In the genomic region with DNA sequence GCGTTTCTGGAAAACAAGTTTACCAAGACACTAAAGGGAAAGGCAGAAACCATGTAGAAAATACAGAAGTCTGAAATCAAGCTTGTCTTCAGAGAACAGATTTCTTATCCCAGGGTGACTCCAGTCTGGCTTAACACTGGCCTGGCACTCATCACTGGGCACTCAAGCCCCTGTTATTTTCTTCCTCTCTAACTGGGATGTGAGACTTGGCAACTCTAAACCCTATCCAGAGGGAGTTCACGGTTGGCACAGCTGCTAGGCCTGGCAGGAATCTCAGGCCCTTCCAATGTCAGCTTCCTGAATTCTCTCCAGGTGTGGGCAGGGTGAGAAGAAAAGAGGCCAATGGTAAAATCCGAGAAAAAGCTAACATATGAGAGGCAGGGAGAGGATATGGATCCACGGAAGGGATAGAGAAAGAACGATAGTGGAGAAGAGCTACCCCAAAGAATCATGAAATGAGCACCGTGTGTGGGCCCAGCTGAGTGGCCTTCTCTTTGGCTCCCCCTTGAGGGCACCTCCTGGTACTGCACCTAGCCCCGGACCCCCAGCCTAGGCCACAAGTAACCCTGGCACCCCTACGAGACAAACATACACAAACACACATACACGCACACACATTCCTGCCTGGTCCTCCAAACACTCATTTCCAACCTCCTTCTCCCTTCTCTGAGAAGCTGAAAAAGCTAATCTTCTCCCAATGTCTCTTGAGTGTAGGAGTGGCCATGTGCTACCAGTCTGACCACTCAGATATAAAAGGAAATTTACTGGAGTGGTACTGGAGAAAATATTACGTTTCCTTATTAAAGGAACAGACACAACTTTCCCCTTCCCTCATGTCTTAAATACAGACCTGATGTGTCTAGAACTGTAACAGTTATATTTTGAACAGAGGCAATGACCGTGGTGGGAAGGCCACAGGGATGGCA, we compare ENCODE assay signal across 8 cellular contexts. TPM values are rescaled to one million over a fixed set of nuclear protein-coding genes. Genes with fewer than 3 reads are reported as not detected.
DNase-seq lines count a peak whose midpoint lies in the region; ATAC-seq and TF ChIP-seq lines count a peak whose summit lies in the region.

No MANE protein-coding gene starts in this region.

- CTCF ChIA-PET in HCT116 (lab: Charles Lee), result interaction anchor here (0.6 to 1.4 kb wide), 7 partner anchors 13 to 1182 kb away, joined by 3 to 7 read pairs (median 4); no protein-coding TSS in a partner anchor

- BruUV-seq in HCT116 (replicated peaks; lab: Mats Ljungman, UMichigan), result no TSS peak

- peak; percentile 59 for TF ChIP-seq RAD21 in HCT116 (IDR thresholded peaks at IDR 0.05; ENCODE audit: low read depth)

- intact Hi-C loops in HCT116 (cut with micrococcal nuclease) (loop anchor here (1.0 to 5.0 kb wide), 2 partner anchors 310 to 1331 kb away; no protein-coding TSS in a partner anchor), left colon (cut with DNase I, micrococcal nuclease) (no loop called here)

- H3K4me2 ChIP-seq in HCT116 (ENCODE audit: low read length), result no peak overlapping the region

- peak; percentile 4 for DNase-seq in activated naive CD4-positive, alpha-beta T cell treated with Interleukin-2 at 50 U/mL for 16 hours
- DNase-seq in activated naive CD4-positive, alpha-beta T cell treated with anti-CD3 and anti-CD28 coated beads, Interleukin-2, amount 50 U/mL, for 16 hours, result no peak
- no peak for DNase-seq in HCT116 (ENCODE audit: low read depth, low spot score)
- DNase-seq in NCI-H1092 (lab: John Stamatoyannopoulos, UW), result peak; percentile 10
- peak; percentile 20 for DNase-seq in adipocyte (ENCODE audit: low read depth)
- no peak for DNase-seq in left colon
- no peak for DNase-seq in NCI-H1930 (lab: John Stamatoyannopoulos, UW)
- no peak for DNase-seq in NCI-H187 treated with DMSO at 0.1 percent for 48 hours (lab: John Stamatoyannopoulos, UW)

- H3K4me3 ChIP-seq in HCT116 (replicated peaks in 1 of 2; ENCODE audit: low read depth in 1 of 2, low read length in 2 of 2) (no peak overlapping the region), adipocyte (ENCODE audit: low read length) (no peak overlapping the region)

- POLR2A ChIA-PET in HCT116 (lab: Charles Lee), result no interaction called here

- peak; percentile 39 to 84 (median 73); a peak in 5 of 6 replicates for TF ChIP-seq CTCF in HCT116 (IDR thresholded peaks at IDR 0.05 in 2 of 3, conservative IDR thresholded peaks at IDR 0.05 in 1 of 3; ENCODE audit: borderline replicate concordance in 1 of 3, insufficient read depth in 1 of 3, low read depth in 2 of 3, low read length in 2 of 3)

- H3K36me3 ChIP-seq in HCT116 (ENCODE audit: control insufficient read depth in 1 of 2, insufficient read depth in 2 of 2, low read length in 2 of 2), result no peaks in the 10 kb centered on the region
- no peaks in the 10 kb centered on the region for H3K36me3 ChIP-seq in adipocyte (ENCODE audit: control insufficient read depth, insufficient read depth, low read length, severe bottlenecking)

- H3K4me1 ChIP-seq in HCT116 (ENCODE audit: control insufficient read depth in 1 of 2, insufficient read depth in 2 of 2, low read length in 2 of 2) (no peaks in the 10 kb centered on the region), adipocyte (ENCODE audit: control insufficient read depth, insufficient read depth, low read length) (no peaks in the 10 kb centered on the region)

- H3K9me3 ChIP-seq in HCT116 (ENCODE audit: control insufficient read depth in 1 of 2, insufficient read depth in 1 of 2, low read depth in 1 of 2, low read length in 2 of 2), result no peaks in the 10 kb centered on the region
- no peaks in the 10 kb centered on the region for H3K9me3 ChIP-seq in adipocyte (ENCODE audit: control insufficient read depth, low read length)

- H3K9me2 ChIP-seq in HCT116 (ENCODE audit: insufficient read depth), result no peaks in the 10 kb centered on the region

- peak overlapping the region; percentile 92 for H2AFZ ChIP-seq in HCT116 (ENCODE audit: low read depth, low read length, poor library complexity, severe bottlenecking)

- no peaks in the 10 kb centered on the region for H3K79me2 ChIP-seq in HCT116 (ENCODE audit: insufficient read depth, low read length)

- no peaks in the 10 kb centered on the region for H4K20me1 ChIP-seq in HCT116 (ENCODE audit: insufficient read depth)

- H3K27me3 ChIP-seq in HCT116 (ENCODE audit: insufficient read depth, low read length) (no peaks in the 10 kb centered on the region), adipocyte (replicated peaks; ENCODE audit: control insufficient read depth, insufficient read depth, low read length) (peaks cover 11% of the 10 kb centered on the region)

- H3K9ac ChIP-seq in HCT116 (ENCODE audit: low read length) (no peak overlapping the region), adipocyte (ENCODE audit: low read length) (no peak overlapping the region)

- no peak for TF ChIP-seq POLR2A in HCT116 (IDR thresholded peaks at IDR 0.05; ENCODE audit: borderline replicate concordance, extremely low read depth, insufficient read depth, insufficient read length)

- H3K27ac ChIP-seq in HCT116 (ENCODE audit: low read depth, low read length), result no peak overlapping the region

- RAD21 ChIA-PET in HCT116 (lab: Charles Lee; ENCODE audit: low non-redundant PET in 1 of 2, low total read pairs in 2 of 2, uncharacterized antibody in 2 of 2, unreplicated experiment in 2 of 2), result interaction anchor here in 1 of 2 experiments (0.8 kb wide), 1 partner anchor 1182 kb away, joined by 4 read pairs; no protein-coding TSS in a partner anchor

- ATAC-seq in HCT116, result peak; percentile 86
- peak; percentile 34 for ATAC-seq in left colon

TF ChIP-seq in HCT116, 20 proteins besides CTCF, POLR2A, EP300 and RAD21:
- no peak for TF ChIP-seq ZNF274 (IDR thresholded peaks at IDR 0.05; ENCODE audit: low read depth, low read length)
- TF ChIP-seq EZH2 (IDR thresholded peaks at IDR 0.05), result no peak
- no peak for TF ChIP-seq EZH2phosphoT487 (IDR thresholded peaks at IDR 0.05; ENCODE audit: borderline replicate concordance)
- TF ChIP-seq, protein P1, sequence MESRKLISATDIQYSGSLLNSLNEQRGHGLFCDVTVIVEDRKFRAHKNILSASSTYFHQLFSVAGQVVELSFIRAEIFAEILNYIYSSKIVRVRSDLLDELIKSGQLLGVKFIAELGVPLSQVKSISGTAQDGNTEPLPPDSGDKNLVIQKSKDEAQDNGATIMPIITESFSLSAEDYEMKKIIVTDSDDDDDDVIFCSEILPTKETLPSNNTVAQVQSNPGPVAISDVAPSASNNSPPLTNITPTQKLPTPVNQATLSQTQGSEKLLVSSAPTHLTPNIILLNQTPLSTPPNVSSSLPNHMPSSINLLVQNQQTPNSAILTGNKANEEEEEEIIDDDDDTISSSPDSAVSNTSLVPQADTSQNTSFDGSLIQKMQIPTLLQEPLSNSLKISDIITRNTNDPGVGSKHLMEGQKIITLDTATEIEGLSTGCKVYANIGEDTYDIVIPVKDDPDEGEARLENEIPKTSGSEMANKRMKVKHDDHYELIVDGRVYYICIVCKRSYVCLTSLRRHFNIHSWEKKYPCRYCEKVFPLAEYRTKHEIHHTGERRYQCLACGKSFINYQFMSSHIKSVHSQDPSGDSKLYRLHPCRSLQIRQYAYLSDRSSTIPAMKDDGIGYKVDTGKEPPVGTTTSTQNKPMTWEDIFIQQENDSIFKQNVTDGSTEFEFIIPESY (IDR thresholded peaks at IDR 0.05; ENCODE audit: extremely low read depth, insufficient replicate concordance, low read length), result no peak
- TF ChIP-seq TCF7L2 (IDR thresholded peaks at IDR 0.05; ENCODE audit: borderline replicate concordance, extremely low read depth, insufficient read depth, insufficient read length), result no peak
- TF ChIP-seq SP1 (IDR thresholded peaks at IDR 0.05; ENCODE audit: low read depth), result no peak
- TF ChIP-seq EGR1 (IDR thresholded peaks at IDR 0.05; ENCODE audit: low read depth), result no peak
- no peak for TF ChIP-seq POLR2AphosphoS5 (IDR thresholded peaks at IDR 0.05; ENCODE audit: low read depth, low read length)

RNA-seq across cellular contexts. Expression of a gene that starts 16.6 kb away (rescaled TPM):
- total RNA-seq in HCT116 (2021; ENCODE audit: unreplicated experiment), result not detected
- polyA plus RNA-seq in HCT116 (2012), result not detected in 2 replicates
- 1 to 10 TPM in 1 of 2 donors, under 1 TPM in 1; 0.12 to 1.9 TPM for total RNA-seq in left colon

Comparison
In these comparisons a context has a peak if more than half of its experiments do, and no peak if none do; other contexts are left out.
1. DNase-seq: peak in activated naive CD4-positive, alpha-beta T cell treated with Interleukin-2 at 50 U/mL for 16 hours (single experiment), NCI-H1092 (single experiment) and adipocyte (single experiment); none in activated naive CD4-positive, alpha-beta T cell treated with anti-CD3 and anti-CD28 coated beads, Interleukin-2, amount 50 U/mL, for 16 hours (single experiment), HCT116 (single experiment), left colon (0 of 2), NCI-H1930 (0 of 2) and NCI-H187 treated with DMSO at 0.1 percent for 48 hours (single experiment).